Comparison of ENCODE assay signal across 1 cellular context in genomic region chr16:22162658-22163009, GRCh38.
TF ChIP-seq lines count a peak whose summit lies in the region.

No MANE protein-coding gene starts in this region.

TF ChIP-seq in SK-N-SH, 30 proteins besides CTCF, POLR2A, EP300 and RAD21 (continued from another document):
- TF ChIP-seq ZBTB33 (IDR thresholded peaks at IDR 0.05; ENCODE audit: borderline replicate concordance, low read depth) (no peak), IRF3 (IDR thresholded peaks at IDR 0.05; ENCODE audit: low read depth, low read length) (no peak), FOSL2 (IDR thresholded peaks at IDR 0.05; ENCODE audit: borderline replicate concordance, low read depth) (no peak)
